ENCODE assay signal across 8 cellular contexts in genomic region chr20:58179432-58180099, GRCh38. TPM values are rescaled to one million over a fixed set of nuclear protein-coding genes. Genes with fewer than 3 reads are reported as not detected.
A peak's percentile ranks its signal among the peaks of the same experiment; 100 is the strongest.
DNase-seq lines count a peak whose midpoint lies in the region; ATAC-seq and TF ChIP-seq lines count a peak whose summit lies in the region.

No MANE protein-coding gene starts in this region.

- no peak overlapping the region for H3K27ac ChIP-seq in right atrium auricular region
- no peak overlapping the region for H3K27ac ChIP-seq in aorta (ENCODE audit: low read depth in 1 of 2, low read length in 2 of 2)

- H3K4me3 ChIP-seq in adipocyte (ENCODE audit: low read length) (peak overlapping the region; percentile 64), right atrium auricular region (peak overlapping the region in 1 of 2 donors; percentile 36), aorta (ENCODE audit: low read length in 2 of 2) (peak overlapping the region in 1 of 2 donors; percentile 5)

- ATAC-seq in aorta (ENCODE audit: low FRiP score) (peak; percentile 89), GM18502 (IDR thresholded peaks at IDR 0.05; ENCODE audit: poor library complexity, unreplicated experiment) (no peak)

- WGBS in aorta, 2 donors, result 1% methylated on average over 42 to 46 of the region's 46 CpGs

- no peaks in the 10 kb centered on the region for H3K36me3 ChIP-seq in adipocyte (ENCODE audit: control insufficient read depth, insufficient read depth, low read length, severe bottlenecking)
- no peaks in the 10 kb centered on the region for H3K36me3 ChIP-seq in right atrium auricular region
- no peaks in the 10 kb centered on the region for H3K36me3 ChIP-seq in aorta (ENCODE audit: control insufficient read depth in 1 of 2, insufficient read depth in 2 of 2, low read length in 1 of 2)

- intact Hi-C loops in aorta (cut with DNase I), result loop anchor here (2.0 to 10.0 kb wide), 6 partner anchors 47 to 557 kb away; partner anchors contain the start of gene ZBP1 (in 1 of the 2)

- peak overlapping the region; percentile 18 for H3K9ac ChIP-seq in adipocyte (ENCODE audit: low read length)

- DNase-seq in GM10266 (ENCODE audit: extremely low spot score), result peak; percentile 81
- peak; percentile 82 for DNase-seq in HuH-7 (ENCODE audit: low spot score)
- DNase-seq in T-helper 1 cell, result peak; percentile 29 to 54 (median 46)
- peak; percentile 72 for DNase-seq in adipocyte (ENCODE audit: low read depth)
- DNase-seq in right atrium auricular region (ENCODE audit: low spot score), result peak; percentile 66
- DNase-seq in retina, result peak; percentile 96
- peak; percentile 69 to 89 for DNase-seq in aorta

- peaks cover 22% of the 10 kb centered on the region for H3K27me3 ChIP-seq in adipocyte (replicated peaks; ENCODE audit: control insufficient read depth, insufficient read depth, low read length)
- no peaks in the 10 kb centered on the region for H3K27me3 ChIP-seq in right atrium auricular region
- H3K27me3 ChIP-seq in aorta (ENCODE audit: control insufficient read depth in 1 of 2, insufficient read depth in 2 of 2, low read length in 1 of 2), result no peaks in the 10 kb centered on the region

- peaks cover 13% of the 10 kb centered on the region for H3K9me3 ChIP-seq in adipocyte (ENCODE audit: control insufficient read depth, low read length)
- peaks cover 0 to 12% of the 10 kb centered on the region in 2 donors for H3K9me3 ChIP-seq in right atrium auricular region
- H3K9me3 ChIP-seq in aorta (ENCODE audit: control insufficient read depth, low read length), result peaks cover 5% of the 10 kb centered on the region

- H3K4me1 ChIP-seq in adipocyte (ENCODE audit: control insufficient read depth, insufficient read depth, low read length), result peaks cover 7% of the 10 kb centered on the region
- H3K4me1 ChIP-seq in right atrium auricular region, result peaks cover 0 to 19% of the 10 kb centered on the region in 2 donors
- H3K4me1 ChIP-seq in aorta (ENCODE audit: control insufficient read depth in 1 of 2, insufficient read depth in 2 of 2, low read length in 2 of 2), result no peaks in the 10 kb centered on the region

- peak; percentile 95 for TF ChIP-seq CTCF in GM10266 (IDR thresholded peaks at IDR 0.05; ENCODE audit: control insufficient read depth, insufficient read depth, low read depth, missing control alignments)
- TF ChIP-seq CTCF in right atrium auricular region (IDR thresholded peaks at IDR 0.05), result peak; percentile 98 to 100

RNA-seq across cellular contexts. Expression of gene ANKRD60, which starts 48.9 kb away (rescaled TPM):
- total RNA-seq in right atrium auricular region, result not detected
- not detected for total RNA-seq in aorta
- polyA plus RNA-seq in aorta, result not detected

Comparison
In these comparisons a context has a peak if more than half of its experiments do, and no peak if none do; other contexts are left out.
1. DNase-seq: peak in every context shown above with its lines; median percentile 96 in retina; 82 in HuH-7; 81 in GM10266; 79 in aorta; 72 in adipocyte; 66 in right atrium auricular region; 46 in T-helper 1 cell.